19 cellular contexts compared by ENCODE assay signal in genomic region chr2:152005612-152006011, GRCh38.
DNase-seq lines count a peak whose midpoint lies in the region; TF ChIP-seq lines count a peak whose summit lies in the region.
"Had no signal": no experiment of that assay in that cellular context is flagged by ENCODE, and none has a peak within 500 bp of the region (broad histone marks: within the 10 kb centered on the region; RNA-seq: fewer than 3 reads in every experiment).

No MANE protein-coding gene starts in this region.

- no peak overlapping the region for H3K4me3 ChIP-seq in NB4 (ENCODE audit: low read depth, low read length)
- H3K4me3 ChIP-seq: PC-9 had no signal

- no peak for TF ChIP-seq POLR2A in NB4 (IDR thresholded peaks at IDR 0.05; ENCODE audit: extremely low read depth, insufficient read length)

- DNase-seq in SKM-1 treated with dmso at 0.1 percent for 144 hours (lab: John Stamatoyannopoulos, UW; ENCODE audit: unreplicated experiment) = peak; percentile 68
- no peak for DNase-seq in SKM-1 (lab: John Stamatoyannopoulos, UW; ENCODE audit: unreplicated experiment)
- peak; percentile 65 for DNase-seq in NB4 (ENCODE audit: low read depth)
- DNase-seq in OCI-M1 (lab: John Stamatoyannopoulos, UW) = peak; percentile 7
- no peak for DNase-seq in NK-92 treated with Interleukin-12 subunit alpha and Interleukin-12 subunit beta, amount 100 ng/mL, for 24 hours (lab: John Stamatoyannopoulos, UW)
- DNase-seq in GM03348 (ENCODE audit: low spot score) = no peak
- DNase-seq in DMS 273 treated with DMSO at 0.1 percent for 48 hours (lab: John Stamatoyannopoulos, UW) = no peak
- no peak for DNase-seq in stimulated activated naive CD4-positive, alpha-beta T cell treated with Interleukin-2 at 50 U/mL for 16 hours (lab: John Stamatoyannopoulos, UW)
- DNase-seq: 8988T; ACHN; CD4-positive, CD25-positive, alpha-beta regulatory T cell; HCEC 1CT; IMR-90; NCI-H2029; NCI-H446; NCI-H524 treated with DMSO at 0.1 percent for 48 hours; NCI-H82; PC-9; T-helper 2 cell had no signal

- no peak for TF ChIP-seq CTCF in NB4 (IDR thresholded peaks at IDR 0.05; ENCODE audit: low read depth, low read length)

Comparison
In these comparisons a context has a peak if more than half of its experiments do, and no peak if none do; other contexts are left out.
1. DNase-seq: peak in SKM-1 treated with dmso at 0.1 percent for 144 hours (single experiment), NB4 (single experiment) and OCI-M1 (single experiment); none in SKM-1 (single experiment), NK-92 treated with Interleukin-12 subunit alpha and Interleukin-12 subunit beta, amount 100 ng/mL, for 24 hours (single experiment), GM03348 (single experiment), DMS 273 treated with DMSO at 0.1 percent for 48 hours (single experiment) and stimulated activated naive CD4-positive, alpha-beta T cell treated with Interleukin-2 at 50 U/mL for 16 hours (single experiment).